8 cellular contexts compared by ENCODE assay signal in genomic region chr3:179562467-179563297, GRCh38. TPM values are rescaled to one million over a fixed set of nuclear protein-coding genes. Genes with fewer than 3 reads are reported as not detected.
DNase-seq lines count a peak whose midpoint lies in the region; ATAC-seq lines count a peak whose summit lies in the region.

ACTL6A (plus strand) TSS chr3:179562926; CDS start chr3:179563093, 167 bp downstream.

- peak within 1 kb of the TSS; percentile 88 for H3K27ac Mint-ChIP-seq in dendritic cell treated with granulocyte-macrophage colony-stimulating factor and Interleukin-4, amounts not matched to agents 40 ng/mL and 50 ng/mL, for 4 days

- H3K4me3 Mint-ChIP-seq in dendritic cell treated with granulocyte-macrophage colony-stimulating factor and Interleukin-4, amounts not matched to agents 40 ng/mL and 50 ng/mL, for 4 days = peak within 1 kb of the TSS; percentile 94

- H3K27me3 Mint-ChIP-seq in dendritic cell treated with granulocyte-macrophage colony-stimulating factor and Interleukin-4, amounts not matched to agents 40 ng/mL and 50 ng/mL, for 4 days = no peaks in the 10 kb centered on the region

- ATAC-seq in GM19372 (IDR thresholded peaks at IDR 0.05; ENCODE audit: low read depth, unreplicated experiment) (peak; percentile 90), HG03558 (IDR thresholded peaks at IDR 0.05; ENCODE audit: extremely low read depth, unreplicated experiment) (peak; percentile 92), left lobe of liver (peak; percentile 96)

- peaks cover 10% of the 10 kb centered on the region for H3K36me3 Mint-ChIP-seq in dendritic cell treated with granulocyte-macrophage colony-stimulating factor and Interleukin-4, amounts not matched to agents 40 ng/mL and 50 ng/mL, for 4 days (ENCODE audit: low read depth)

- H3K9me3 Mint-ChIP-seq in dendritic cell treated with granulocyte-macrophage colony-stimulating factor and Interleukin-4, amounts not matched to agents 40 ng/mL and 50 ng/mL, for 4 days = no peaks in the 10 kb centered on the region

- DNase-seq in C1 segment of cervical spinal cord (lab: John Stamatoyannopoulos, UW) (peak; percentile 94 to 99 (median 98)), NCI-H748 treated with DMSO at 0.1 percent for 48 hours (lab: John Stamatoyannopoulos, UW) (peak; percentile 93), left lobe of liver (ENCODE audit: low spot score) (peak; percentile 100)
- DNase-seq in activated CD4-positive, alpha-beta T cell treated with anti-CD3 and anti-CD28 coated beads, Interleukin-2, amount 50 U/mL, for 24 hours (ENCODE audit: low read depth in 1 of 2, low spot score in 1 of 2) = peak; percentile 96 to 99
- peak; percentile 99 for DNase-seq in stimulated activated CD4-positive, alpha-beta T cell treated with anti-CD3 and anti-CD28 coated beads, Interleukin-2, amount 100 ng/mL, for 4 hours (ENCODE audit: low read depth)

- peaks cover 21% of the 10 kb centered on the region for H3K4me1 Mint-ChIP-seq in dendritic cell treated with granulocyte-macrophage colony-stimulating factor and Interleukin-4, amounts not matched to agents 40 ng/mL and 50 ng/mL, for 4 days (ENCODE audit: low read depth)

- intact Hi-C loops in dendritic cell treated with granulocyte-macrophage colony-stimulating factor and Interleukin-4, amounts not matched to agents 40 ng/mL and 50 ng/mL, for 4 days (cut with micrococcal nuclease) = loop anchor here (1.0 to 5.0 kb wide), 5 partner anchors 42 to 414 kb away; partner anchors contain the start of genes MFN1, MRPL47, NDUFB5 and PIK3CA

RNA-seq across cellular contexts. Expression of gene ACTL6A, which starts in this region (rescaled TPM):
- total RNA-seq in left lobe of liver = 11.8 TPM

Comparison
In these comparisons a context has a peak if more than half of its experiments do, and no peak if none do; other contexts are left out.
1. Peak in every context shown above with its lines: DNase-seq and ATAC-seq.